ENCODE assay signal across 20 cellular contexts in the genomic region with DNA sequence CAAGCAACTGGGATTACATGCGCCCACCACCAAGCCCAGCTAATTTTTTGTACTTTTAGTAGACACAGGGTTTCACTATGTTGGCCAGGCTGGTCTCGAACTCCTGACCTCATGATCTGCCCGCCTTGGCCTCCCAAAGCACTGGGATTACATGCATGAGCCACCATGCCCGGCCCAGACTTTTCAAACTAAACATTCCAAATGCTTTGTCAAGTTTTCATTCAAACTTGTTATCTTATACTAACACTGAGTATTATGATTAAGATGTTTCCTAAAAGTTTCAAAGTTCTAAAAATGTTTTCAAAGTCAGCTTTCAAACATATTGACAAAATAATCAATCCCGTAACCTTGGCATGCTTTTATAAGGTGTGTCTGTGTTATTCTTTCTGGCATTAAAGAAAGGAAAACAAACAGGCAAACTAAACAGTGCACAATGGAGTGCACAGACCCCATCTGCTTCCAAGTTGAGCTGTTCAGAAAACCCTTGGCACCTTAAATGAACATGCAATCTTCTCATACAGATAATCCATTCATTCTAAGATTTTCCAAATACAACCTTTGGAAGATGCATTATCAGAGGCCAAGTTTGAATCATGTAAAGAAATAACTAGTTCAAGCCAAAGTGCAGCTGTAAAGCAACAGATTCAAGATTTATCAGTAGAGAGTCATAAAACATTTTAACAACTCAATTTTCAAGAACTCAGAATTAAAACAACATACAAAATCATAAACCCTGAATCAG. TPM values are rescaled to one million over a fixed set of nuclear protein-coding genes. Genes with fewer than 3 reads are reported as not detected.
DNase-seq lines count a peak whose midpoint lies in the region; ATAC-seq, FAIRE-seq and TF ChIP-seq lines count a peak whose summit lies in the region.
"Had no signal": no experiment of that assay in that cellular context is flagged by ENCODE, and none has a peak within 500 bp of the region (broad histone marks: within the 10 kb centered on the region; RNA-seq: fewer than 3 reads in every experiment).

No MANE protein-coding gene starts in this region.

- no peaks in the 10 kb centered on the region for H3K79me2 ChIP-seq in HepG2 (ENCODE audit: insufficient read depth, low read length)

- H3K36me3 ChIP-seq in HepG2 (replicated peaks in 1 of 2; ENCODE audit: control insufficient read depth in 1 of 2, insufficient read depth in 2 of 2, low read length in 2 of 2) = no peaks in the 10 kb centered on the region
- H3K36me3 ChIP-seq in transverse colon = no peaks in the 10 kb centered on the region

- BruUV-seq in HepG2 (replicated peaks; lab: Mats Ljungman, UMichigan) = no TSS peak

- H3K27me3 Mint-ChIP-seq in endothelial cell (ENCODE audit: unreplicated experiment) = no peaks in the 10 kb centered on the region
- H3K27me3 Mint-ChIP-seq: IgD-negative memory B cell had no signal

- no peaks in the 10 kb centered on the region for H3K27me3 ChIP-seq in HepG2 (ENCODE audit: control insufficient read depth in 1 of 2, insufficient read depth in 2 of 2, low read length in 2 of 2)
- no peaks in the 10 kb centered on the region for H3K27me3 ChIP-seq in transverse colon

- H3K4me2 ChIP-seq in HepG2 (ENCODE audit: low read depth, low read length) = peak overlapping the region; percentile 66

- intact Hi-C loops in HepG2 (cut with micrococcal nuclease; ENCODE audit: unreplicated experiment) = loop anchor here (5.0 kb wide), 5 partner anchors 47 to 408 kb away; partner anchors contain the start of gene PPM1K
- intact Hi-C loops in transverse colon (cut with DNase I; ENCODE audit: low total_unique reads) = no loop called here

- CTCF ChIA-PET in HepG2 (lab: Yijun Ruan, JAX; ENCODE audit: low intra/inter-chr PET ratio, low total read pairs) = no interaction called here

- ATAC-seq in HepG2 (peak; percentile 67), HG02870 (IDR thresholded peaks at IDR 0.05; ENCODE audit: unreplicated experiment) (no peak)
- ATAC-seq: PC-3 had no signal

- TF ChIP-seq RAD21 in HepG2 (CRISPR knock-in tag; IDR thresholded peaks at IDR 0.05) = no peak

- peak; percentile 88 for FAIRE-seq in HepG2 (lab: Jason Lieb, UNC)
- FAIRE-seq: D721Med, GM12891 had no signal

- no peak overlapping the region; a peak in 1 of 6 replicates for H3K4me3 ChIP-seq in HepG2 (replicated peaks in 1 of 3; ENCODE audit: insufficient read depth in 1 of 3, low read depth in 2 of 3, low read length in 3 of 3)
- no peak overlapping the region for H3K4me3 ChIP-seq in transverse colon
- no peak overlapping the region for H3K4me3 ChIP-seq in foreskin fibroblast (ENCODE audit: low read depth in 1 of 2, low read length in 2 of 2)

- peaks cover 14% of the 10 kb centered on the region for H3K4me1 Mint-ChIP-seq in endothelial cell (ENCODE audit: unreplicated experiment)
- H3K4me1 Mint-ChIP-seq: CD4-positive, alpha-beta memory T cell; IgD-negative memory B cell had no signal

- H3K4me3 Mint-ChIP-seq in endothelial cell (ENCODE audit: unreplicated experiment) = no peak overlapping the region
- H3K4me3 Mint-ChIP-seq: CD4-positive, alpha-beta memory T cell; IgD-negative memory B cell had no signal

- H3K4me1 ChIP-seq in HepG2 (ENCODE audit: insufficient read depth, low read length) (peaks cover 87% of the 10 kb centered on the region), transverse colon (peaks cover 4 to 53% (median 24%) of the 10 kb centered on the region in 4 donors)

- in situ Hi-C loops in HepG2 (cut with HindIII; ENCODE audit: extremely low pct_ligation_motif_present, low pct_unique_long_range_greater_than_20kb) = no loop called here
- in situ Hi-C loops in transverse colon (cut with MboI; ENCODE audit: low pct_ligation_motif_present in 1 of 4, low pct_unique_long_range_greater_than_20kb in 1 of 4, low sequenced_read_pairs in 3 of 4) = no loop called here

- WGBS in HepG2 (ENCODE audit: low lambda C conversion rate) = 27% methylated on average over 5 of the region's 5 CpGs
- 58 to 63% methylated on average over 5 of the region's 5 CpGs for WGBS in transverse colon (ENCODE audit: low coverage in 1 of 2), 2 donors

- H3K27ac Mint-ChIP-seq in endothelial cell (ENCODE audit: unreplicated experiment) = no peak overlapping the region
- H3K27ac Mint-ChIP-seq: CD4-positive, alpha-beta memory T cell; IgD-negative memory B cell had no signal

- H3K27ac ChIP-seq in VCaP = peak overlapping the region; percentile 59
- peak overlapping the region; percentile 99 for H3K27ac ChIP-seq in HepG2 (ENCODE audit: extremely low read length, insufficient read depth, low read length)
- H3K27ac ChIP-seq in transverse colon = peak overlapping the region; percentile 23 to 52 (median 43)

- H4K20me1 ChIP-seq in HepG2 (ENCODE audit: insufficient read depth, low read length) = no peaks in the 10 kb centered on the region

- H2AFZ ChIP-seq in HepG2 (ENCODE audit: low read length) = no peak overlapping the region

- peak overlapping the region; percentile 42; the same call in 1 of the 2 replicates for H3K9ac ChIP-seq in HepG2 (ENCODE audit: insufficient read depth, low read depth, low read length)

- POLR2A ChIA-PET in HepG2 (lab: Yijun Ruan, JAX) = interaction anchor here (1.2 to 2.1 kb wide), 2 partner anchors 13 to 50 kb away, joined by 8 to 9 read pairs; no protein-coding TSS in a partner anchor

- DNase-seq in HT-29 (ENCODE audit: low spot score) (peak; percentile 40), HepG2 (ENCODE audit: low spot score) (peak; percentile 93), transverse colon (no peak), foreskin fibroblast (no peak), endothelial cell (ENCODE audit: low spot score) (no peak)
- no peak for DNase-seq in stimulated activated CD4-positive, alpha-beta T cell treated with anti-CD3 and anti-CD28 coated beads, Interleukin-4, amount 100 ng/mL, for 4 hours
- DNase-seq: CD4-positive, alpha-beta memory T cell; GDM1; GOT3; MV-4-11; NCI-H1436; NCI-H2081; NCI-H510A; NCI-H774; PC-3 had no signal

- TF ChIP-seq CTCF in VCaP (conservative IDR thresholded peaks at IDR 0.05) (no peak), HepG2 (CRISPR knock-in tag; IDR thresholded peaks at IDR 0.05) (no peak), transverse colon (IDR thresholded peaks at IDR 0.05) (no peak), foreskin fibroblast (IDR thresholded peaks at IDR 0.05; ENCODE audit: low read depth, low read length) (no peak), endothelial cell (IDR thresholded peaks at IDR 0.05; ENCODE audit: unreplicated experiment) (no peak)

- H3K9me3 ChIP-seq in HepG2 (ENCODE audit: low read length) = no peaks in the 10 kb centered on the region
- no peaks in the 10 kb centered on the region for H3K9me3 ChIP-seq in transverse colon

- TF ChIP-seq POLR2A in HepG2 (IDR thresholded peaks at IDR 0.05; ENCODE audit: insufficient read depth in 1 of 2, low read depth in 2 of 2, low read length in 2 of 2) = no peak
- no peak for TF ChIP-seq POLR2A in transverse colon (IDR thresholded peaks at IDR 0.05)

- H3K36me3 Mint-ChIP-seq in endothelial cell (ENCODE audit: low read depth, unreplicated experiment) = no peaks in the 10 kb centered on the region
- H3K36me3 Mint-ChIP-seq: CD4-positive, alpha-beta memory T cell; IgD-negative memory B cell had no signal

- TF ChIP-seq EP300 in HepG2 (IDR thresholded peaks at IDR 0.05; ENCODE audit: low read depth in 2 of 2, low read length in 2 of 2) (peak; percentile 52 to 96; a peak in 3 of 4 replicates), HepG2 (CRISPR knock-in tag; IDR thresholded peaks at IDR 0.05; ENCODE audit: borderline replicate concordance) (peak; percentile 95; the same call in 1 of the 2 replicates), transverse colon (IDR thresholded peaks at IDR 0.05; ENCODE audit: low read depth) (no peak)

- no peaks in the 10 kb centered on the region for H3K9me3 Mint-ChIP-seq in endothelial cell (ENCODE audit: unreplicated experiment)
- H3K9me3 Mint-ChIP-seq: CD4-positive, alpha-beta memory T cell; IgD-negative memory B cell had no signal

TF ChIP-seq in HepG2, 621 proteins besides CTCF, POLR2A, EP300 and RAD21 (continues in another document):
- peak; percentile 98 for TF ChIP-seq NCOA2 (CRISPR knock-in tag; IDR thresholded peaks at IDR 0.05)

RNA-seq across cellular contexts. Expression of gene ABCG2, which starts 49.1 kb away (rescaled TPM):
- 51.2 and 55.5 TPM in 2 replicates for total RNA-seq in HT-29 (2014; rRNA removed; shearing (Covaris generic))
- 13.2 and 15.7 TPM in 2 replicates for total RNA-seq in HepG2 (2016; rRNA removed; fragmentation: Illumina TruSeq; extraction: Trizol)
- 7.0 and 9.3 TPM in 2 replicates for total RNA-seq in HepG2 (2016; cell fraction: cytosol; rRNA removed; fragmentation: Illumina TruSeq; extraction: Trizol; ENCODE audit: low read depth)
- total RNA-seq in HepG2 (2016; cell fraction: insoluble cytoplasmic fraction; rRNA removed; fragmentation: Illumina TruSeq; extraction: Trizol) = 11.3 and 14.3 TPM in 2 replicates
- total RNA-seq in HepG2 (2016; cell fraction: membrane; rRNA removed; fragmentation: Illumina TruSeq; extraction: Trizol) = 8.6 and 9.3 TPM in 2 replicates
- 9.2 and 11.9 TPM in 2 replicates for total RNA-seq in HepG2 (2016; cell fraction: nucleus; rRNA removed; fragmentation: Illumina TruSeq; extraction: Trizol)
- 7.4 and 10.0 TPM in 2 replicates for polyA plus RNA-seq in HepG2 (2011; rRNA removed)
- polyA plus RNA-seq in HepG2 (2011; cell fraction: cytosol; rRNA removed) = 6.8 TPM in 2 replicates
- polyA plus RNA-seq in HepG2 (2011; cell fraction: nucleus; rRNA removed) = 2.7 and 2.9 TPM in 2 replicates
- 8.1 and 8.6 TPM in 2 replicates for polyA plus RNA-seq in HepG2 (2012)
- 2.6 and 2.9 TPM in 2 replicates for polyA plus RNA-seq in HepG2 (2016; cell fraction: cytosol; fragmentation: Illumina TruSeq; extraction: Trizol; ENCODE audit: low read depth)
- polyA plus RNA-seq in HepG2 (2016; cell fraction: insoluble cytoplasmic fraction; fragmentation: Illumina TruSeq; extraction: Trizol; ENCODE audit: low read depth) = 6.5 and 8.8 TPM in 2 replicates
- 3.4 and 3.6 TPM in 2 replicates for polyA plus RNA-seq in HepG2 (2016; cell fraction: membrane; fragmentation: Illumina TruSeq; extraction: Trizol; ENCODE audit: low read depth)
- 7.0 and 10.3 TPM in 2 replicates for polyA plus RNA-seq in HepG2 (2016; cell fraction: nucleus; fragmentation: Illumina TruSeq; extraction: Trizol; ENCODE audit: insufficient read depth, low read depth)
- 6.0 and 8.6 TPM in 2 replicates for polyA minus RNA-seq in HepG2 (2011; rRNA and poly(A)+ RNA removed; ENCODE audit: low replicate concordance)
- 8.2 and 9.8 TPM in 2 replicates for polyA minus RNA-seq in HepG2 (2011; cell fraction: cytosol; rRNA and poly(A)+ RNA removed)
- polyA minus RNA-seq in HepG2 (2011; cell fraction: nucleus; rRNA and poly(A)+ RNA removed) = 7.9 and 9.6 TPM in 2 replicates
- 10 to 100 TPM in 3 of 4 donors, 1 to 10 TPM in 1; 5.6 to 36.6 (median 21.4) TPM for total RNA-seq in transverse colon
- total RNA-seq in endothelial cell (ENCODE audit: unreplicated experiment) = 37.0 TPM
- total RNA-seq: PC-3 had no signal
- polyA plus RNA-seq: IgD-negative memory B cell had no signal

Comparison
In these comparisons a context has a peak if more than half of its experiments do, and no peak if none do; other contexts are left out.
1. DNase-seq: peak in HT-29 (single experiment) and HepG2 (single experiment); none in transverse colon (single experiment), foreskin fibroblast (0 of 2), endothelial cell (single experiment) and stimulated activated CD4-positive, alpha-beta T cell treated with anti-CD3 and anti-CD28 coated beads, Interleukin-4, amount 100 ng/mL, for 4 hours (0 of 2).
2. H3K27ac ChIP-seq: peak in every context shown above with its lines; median percentile 99 in HepG2; 59 in VCaP; 43 in transverse colon.